13 cellular contexts compared by ENCODE assay signal in genomic region chr3:178455264-178455663, GRCh38.
"Had no signal": no experiment of that assay in that cellular context is flagged by ENCODE, and none has a peak within 500 bp of the region (broad histone marks: within the 10 kb centered on the region; RNA-seq: fewer than 3 reads in every experiment).

No MANE protein-coding gene starts in this region.

- H3K27ac Mint-ChIP-seq: activated CD4-positive, alpha-beta memory T cell treated with anti-CD3 and anti-CD28 coated beads, Interleukin-2, amount 10 ng/mL, durations not matched to agents 7 days and 5 days; activated naive CD8-positive, alpha-beta T cell had no signal

- H3K27ac ChIP-seq: coronary artery, epithelial cell of prostate, skin epidermis had no signal

- H3K4me3 Mint-ChIP-seq: activated CD4-positive, alpha-beta memory T cell treated with anti-CD3 and anti-CD28 coated beads, Interleukin-2, amount 10 ng/mL, durations not matched to agents 7 days and 5 days; activated naive CD8-positive, alpha-beta T cell; neural crest cell had no signal

- H3K36me3 Mint-ChIP-seq: activated naive CD8-positive, alpha-beta T cell had no signal

- H3K4me1 Mint-ChIP-seq: activated CD4-positive, alpha-beta memory T cell treated with anti-CD3 and anti-CD28 coated beads, Interleukin-2, amount 10 ng/mL, durations not matched to agents 7 days and 5 days had no signal

- H3K4me3 ChIP-seq: coronary artery, skin epidermis had no signal

- H3K9me3 Mint-ChIP-seq: activated CD4-positive, alpha-beta memory T cell treated with anti-CD3 and anti-CD28 coated beads, Interleukin-2, amount 10 ng/mL, durations not matched to agents 7 days and 5 days; neural crest cell had no signal

- DNase-seq: activated CD4-positive, alpha-beta memory T cell treated with anti-CD3 and anti-CD28 coated beads, Interleukin-2, amount 10 ng/mL, durations not matched to agents 7 days and 5 days; activated CD4-positive, alpha-beta T cell treated with anti-CD3 and anti-CD28 coated beads for 1 hour; activated gamma-delta T cell; activated T-cell treated with anti-CD3 and anti-CD28 coated beads, Interleukin-2, amount 50 U/mL, for 48 hours; effector CD8-positive, alpha-beta T cell; glutamatergic neuron; mesendoderm; T-helper 2 cell had no signal
